7 cellular contexts compared by ENCODE assay signal in the genomic region with DNA sequence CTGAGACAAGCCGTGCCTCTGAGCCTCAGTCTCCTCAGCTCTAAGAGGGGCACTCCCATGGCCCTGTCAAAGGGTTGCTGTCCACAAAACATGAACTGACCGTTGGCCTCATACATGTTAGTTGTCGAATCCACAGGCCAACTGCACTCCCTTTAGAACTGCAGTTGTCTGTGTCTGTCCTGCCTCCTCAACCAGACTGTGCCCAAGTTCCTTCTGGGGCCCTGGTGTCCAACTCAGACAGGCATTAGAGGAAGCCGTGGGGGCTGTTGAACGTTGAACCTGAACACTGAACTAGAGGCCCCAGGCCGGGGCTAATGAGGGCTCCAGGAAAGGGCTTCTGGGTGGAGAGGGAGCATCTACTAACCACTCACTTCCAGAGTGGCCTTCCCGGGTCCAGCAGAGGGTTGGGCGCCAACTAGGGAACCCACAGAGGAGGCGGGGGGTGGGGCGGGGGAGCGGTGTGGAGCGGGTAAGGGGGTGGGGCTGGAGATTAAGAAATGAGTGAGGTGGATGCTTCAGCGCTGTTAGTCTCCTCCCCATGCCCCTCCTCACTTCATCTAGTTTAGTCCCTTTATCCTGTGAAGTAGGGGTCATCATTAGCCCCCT. TPM values are rescaled to one million over a fixed set of nuclear protein-coding genes. Genes with fewer than 3 reads are reported as not detected.
DNase-seq lines count a peak whose midpoint lies in the region; ATAC-seq, FAIRE-seq and TF ChIP-seq lines count a peak whose summit lies in the region.

A gene with protein sequence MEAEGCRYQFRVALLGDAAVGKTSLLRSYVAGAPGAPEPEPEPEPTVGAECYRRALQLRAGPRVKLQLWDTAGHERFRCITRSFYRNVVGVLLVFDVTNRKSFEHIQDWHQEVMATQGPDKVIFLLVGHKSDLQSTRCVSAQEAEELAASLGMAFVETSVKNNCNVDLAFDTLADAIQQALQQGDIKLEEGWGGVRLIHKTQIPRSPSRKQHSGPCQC (plus strand): TSS at position 558 of the 606 bp plus-strand sequence. CDS start 247 bp downstream, outside the sequence.

- FAIRE-seq in GM12891 (lab: Jason Lieb, UNC) = peak; percentile 76

- H3K4me3 Mint-ChIP-seq in stimulated activated memory B cell treated with anti-CD40 and anti-IgM and Interleukin-4, amounts not matched to agents 10 μg/mL and 1 μg/mL and 100 μg/mL, for 72 hours = peak within 1 kb of the TSS; percentile 86

- ATAC-seq in stimulated activated memory B cell treated with anti-CD40 and anti-IgM and Interleukin-4, amounts not matched to agents 10 μg/mL and 1 μg/mL and 100 μg/mL, for 72 hours = peak; percentile 61
- ATAC-seq in GM21576 (IDR thresholded peaks at IDR 0.05; ENCODE audit: unreplicated experiment) (no peak), HG03159 (IDR thresholded peaks at IDR 0.05; ENCODE audit: unreplicated experiment) (no peak)

- DNase-seq in GM12891 (ENCODE audit: insufficient read length, low spot score) (no peak), HuH-7.5 (ENCODE audit: low spot score) (peak; percentile 58), astrocyte of the hippocampus (ENCODE audit: low read depth, low spot score) (peak; percentile 45), kidney epithelial cell (ENCODE audit: low read depth) (no peak)

- H3K27ac Mint-ChIP-seq in stimulated activated memory B cell treated with anti-CD40 and anti-IgM and Interleukin-4, amounts not matched to agents 10 μg/mL and 1 μg/mL and 100 μg/mL, for 72 hours = peak within 1 kb of the TSS; percentile 66

- H3K4me3 ChIP-seq in kidney epithelial cell (ENCODE audit: low read depth, low read length) = peak within 1 kb of the TSS; percentile 46

- H3K36me3 ChIP-seq in kidney epithelial cell (ENCODE audit: control insufficient read depth, insufficient read depth, low read length) = no peaks in the 10 kb centered on the region

- peaks cover 2% of the 10 kb centered on the region for H3K27me3 ChIP-seq in kidney epithelial cell (ENCODE audit: control insufficient read depth, insufficient read depth, low read length)

- H3K36me3 Mint-ChIP-seq in stimulated activated memory B cell treated with anti-CD40 and anti-IgM and Interleukin-4, amounts not matched to agents 10 μg/mL and 1 μg/mL and 100 μg/mL, for 72 hours = peaks cover 6% of the 10 kb centered on the region

- H3K27me3 Mint-ChIP-seq in stimulated activated memory B cell treated with anti-CD40 and anti-IgM and Interleukin-4, amounts not matched to agents 10 μg/mL and 1 μg/mL and 100 μg/mL, for 72 hours = peaks cover 13% of the 10 kb centered on the region

- no peak for TF ChIP-seq CTCF in kidney epithelial cell (IDR thresholded peaks at IDR 0.05; ENCODE audit: insufficient read depth, low read length, poor library complexity, severe bottlenecking)

- H3K4me1 Mint-ChIP-seq in stimulated activated memory B cell treated with anti-CD40 and anti-IgM and Interleukin-4, amounts not matched to agents 10 μg/mL and 1 μg/mL and 100 μg/mL, for 72 hours = peaks cover 12% of the 10 kb centered on the region

- H3K9me3 Mint-ChIP-seq in stimulated activated memory B cell treated with anti-CD40 and anti-IgM and Interleukin-4, amounts not matched to agents 10 μg/mL and 1 μg/mL and 100 μg/mL, for 72 hours = no peaks in the 10 kb centered on the region

- TF ChIP-seq POLR2A in GM12891 (IDR thresholded peaks at IDR 0.05; ENCODE audit: low read depth, low read length) = no peak

TF ChIP-seq in GM12891, 5 proteins besides CTCF, POLR2A, EP300 and RAD21:
- TF ChIP-seq PAX5 (IDR thresholded peaks at IDR 0.05; ENCODE audit: insufficient read depth, low read length, severe bottlenecking) (no peak), TAF1 (IDR thresholded peaks at IDR 0.05; ENCODE audit: low read depth, low read length) (no peak), POLR2AphosphoS5 (IDR thresholded peaks at IDR 0.05; ENCODE audit: low read depth, low read length) (no peak), SPI1 (IDR thresholded peaks at IDR 0.05; ENCODE audit: low read depth, low read length) (no peak), POU2F2 (IDR thresholded peaks at IDR 0.05; ENCODE audit: low read depth, low read length) (no peak)

RNA-seq across cellular contexts. Expression of the gene that starts here (rescaled TPM):
- polyA plus RNA-seq in GM12891 (2012; ENCODE audit: low read depth, missing spikeins) = 2.2 TPM
- total RNA-seq in kidney epithelial cell = 9.6 and 13.5 TPM in 2 replicates

Comparison
In these comparisons a context has a peak if more than half of its experiments do, and no peak if none do; other contexts are left out.
1. DNase-seq: peak in HuH-7.5 (single experiment) and astrocyte of the hippocampus (single experiment); none in GM12891 (single experiment) and kidney epithelial cell (single experiment).